In the genomic region with DNA sequence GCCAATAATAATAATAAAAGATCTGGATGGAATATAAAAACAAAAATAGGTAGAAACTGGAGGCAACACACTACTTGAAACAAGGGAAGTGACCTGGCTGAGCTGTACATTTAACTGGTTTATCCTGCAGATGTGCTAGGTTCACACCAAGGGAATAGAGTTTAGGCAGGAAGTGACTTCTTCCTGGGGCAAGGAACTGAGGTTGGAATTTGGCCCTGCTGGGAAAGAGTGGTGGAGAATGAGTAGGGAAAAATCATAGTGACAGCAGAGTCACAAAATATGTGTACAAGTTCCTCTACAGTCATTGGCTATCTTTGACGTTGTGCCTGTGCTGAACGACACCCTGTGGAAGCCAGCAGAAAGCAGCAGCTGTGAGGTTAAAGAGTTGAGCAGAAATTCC, we compare ENCODE assay signal across 1 cellular context.
TF ChIP-seq lines count a peak whose summit lies in the region.

No MANE protein-coding gene starts in this region.

TF ChIP-seq in GM12878, 131 proteins besides CTCF, POLR2A, EP300 and RAD21:
- TF ChIP-seq SMAD1 (IDR thresholded peaks at IDR 0.05; ENCODE audit: low read depth, partially characterized antibody) (no peak), MEF2A (IDR thresholded peaks at IDR 0.05; ENCODE audit: insufficient read depth, low read depth, low read length) (no peak), DPF2 (IDR thresholded peaks at IDR 0.05) (no peak), JUND (IDR thresholded peaks at IDR 0.05; ENCODE audit: low read depth, low read length) (no peak), RB1 (IDR thresholded peaks at IDR 0.05; ENCODE audit: borderline replicate concordance) (no peak), ETV6 (conservative IDR thresholded peaks at IDR 0.05 in 1 of 2, IDR thresholded peaks at IDR 0.05 in 1 of 2; ENCODE audit: borderline replicate concordance in 1 of 2, low read depth in 1 of 2) (no peak), MYC (IDR thresholded peaks at IDR 0.05; ENCODE audit: insufficient read depth, insufficient read length, insufficient replicate concordance, low read length, severe bottlenecking) (no peak), JUNB (IDR thresholded peaks at IDR 0.05) (no peak), SUPT20H (IDR thresholded peaks at IDR 0.05; ENCODE audit: borderline replicate concordance, control insufficient read depth, low read depth, low read length) (no peak)
- TF ChIP-seq, protein P1, sequence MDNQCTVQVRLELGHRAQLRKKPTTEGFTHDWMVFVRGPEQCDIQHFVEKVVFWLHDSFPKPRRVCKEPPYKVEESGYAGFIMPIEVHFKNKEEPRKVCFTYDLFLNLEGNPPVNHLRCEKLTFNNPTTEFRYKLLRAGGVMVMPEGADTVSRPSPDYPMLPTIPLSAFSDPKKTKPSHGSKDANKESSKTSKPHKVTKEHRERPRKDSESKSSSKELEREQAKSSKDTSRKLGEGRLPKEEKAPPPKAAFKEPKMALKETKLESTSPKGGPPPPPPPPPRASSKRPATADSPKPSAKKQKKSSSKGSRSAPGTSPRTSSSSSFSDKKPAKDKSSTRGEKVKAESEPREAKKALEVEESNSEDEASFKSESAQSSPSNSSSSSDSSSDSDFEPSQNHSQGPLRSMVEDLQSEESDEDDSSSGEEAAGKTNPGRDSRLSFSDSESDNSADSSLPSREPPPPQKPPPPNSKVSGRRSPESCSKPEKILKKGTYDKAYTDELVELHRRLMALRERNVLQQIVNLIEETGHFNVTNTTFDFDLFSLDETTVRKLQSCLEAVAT (IDR thresholded peaks at IDR 0.05) = no peak
- TF ChIP-seq, protein P2, sequence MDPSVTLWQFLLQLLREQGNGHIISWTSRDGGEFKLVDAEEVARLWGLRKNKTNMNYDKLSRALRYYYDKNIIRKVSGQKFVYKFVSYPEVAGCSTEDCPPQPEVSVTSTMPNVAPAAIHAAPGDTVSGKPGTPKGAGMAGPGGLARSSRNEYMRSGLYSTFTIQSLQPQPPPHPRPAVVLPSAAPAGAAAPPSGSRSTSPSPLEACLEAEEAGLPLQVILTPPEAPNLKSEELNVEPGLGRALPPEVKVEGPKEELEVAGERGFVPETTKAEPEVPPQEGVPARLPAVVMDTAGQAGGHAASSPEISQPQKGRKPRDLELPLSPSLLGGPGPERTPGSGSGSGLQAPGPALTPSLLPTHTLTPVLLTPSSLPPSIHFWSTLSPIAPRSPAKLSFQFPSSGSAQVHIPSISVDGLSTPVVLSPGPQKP (IDR thresholded peaks at IDR 0.05; ENCODE audit: low read depth, low read length) = no peak
- TF ChIP-seq, protein P3, sequence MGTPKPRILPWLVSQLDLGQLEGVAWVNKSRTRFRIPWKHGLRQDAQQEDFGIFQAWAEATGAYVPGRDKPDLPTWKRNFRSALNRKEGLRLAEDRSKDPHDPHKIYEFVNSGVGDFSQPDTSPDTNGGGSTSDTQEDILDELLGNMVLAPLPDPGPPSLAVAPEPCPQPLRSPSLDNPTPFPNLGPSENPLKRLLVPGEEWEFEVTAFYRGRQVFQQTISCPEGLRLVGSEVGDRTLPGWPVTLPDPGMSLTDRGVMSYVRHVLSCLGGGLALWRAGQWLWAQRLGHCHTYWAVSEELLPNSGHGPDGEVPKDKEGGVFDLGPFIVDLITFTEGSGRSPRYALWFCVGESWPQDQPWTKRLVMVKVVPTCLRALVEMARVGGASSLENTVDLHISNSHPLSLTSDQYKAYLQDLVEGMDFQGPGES (IDR thresholded peaks at IDR 0.05) = no peak
- TF ChIP-seq, protein P4, sequence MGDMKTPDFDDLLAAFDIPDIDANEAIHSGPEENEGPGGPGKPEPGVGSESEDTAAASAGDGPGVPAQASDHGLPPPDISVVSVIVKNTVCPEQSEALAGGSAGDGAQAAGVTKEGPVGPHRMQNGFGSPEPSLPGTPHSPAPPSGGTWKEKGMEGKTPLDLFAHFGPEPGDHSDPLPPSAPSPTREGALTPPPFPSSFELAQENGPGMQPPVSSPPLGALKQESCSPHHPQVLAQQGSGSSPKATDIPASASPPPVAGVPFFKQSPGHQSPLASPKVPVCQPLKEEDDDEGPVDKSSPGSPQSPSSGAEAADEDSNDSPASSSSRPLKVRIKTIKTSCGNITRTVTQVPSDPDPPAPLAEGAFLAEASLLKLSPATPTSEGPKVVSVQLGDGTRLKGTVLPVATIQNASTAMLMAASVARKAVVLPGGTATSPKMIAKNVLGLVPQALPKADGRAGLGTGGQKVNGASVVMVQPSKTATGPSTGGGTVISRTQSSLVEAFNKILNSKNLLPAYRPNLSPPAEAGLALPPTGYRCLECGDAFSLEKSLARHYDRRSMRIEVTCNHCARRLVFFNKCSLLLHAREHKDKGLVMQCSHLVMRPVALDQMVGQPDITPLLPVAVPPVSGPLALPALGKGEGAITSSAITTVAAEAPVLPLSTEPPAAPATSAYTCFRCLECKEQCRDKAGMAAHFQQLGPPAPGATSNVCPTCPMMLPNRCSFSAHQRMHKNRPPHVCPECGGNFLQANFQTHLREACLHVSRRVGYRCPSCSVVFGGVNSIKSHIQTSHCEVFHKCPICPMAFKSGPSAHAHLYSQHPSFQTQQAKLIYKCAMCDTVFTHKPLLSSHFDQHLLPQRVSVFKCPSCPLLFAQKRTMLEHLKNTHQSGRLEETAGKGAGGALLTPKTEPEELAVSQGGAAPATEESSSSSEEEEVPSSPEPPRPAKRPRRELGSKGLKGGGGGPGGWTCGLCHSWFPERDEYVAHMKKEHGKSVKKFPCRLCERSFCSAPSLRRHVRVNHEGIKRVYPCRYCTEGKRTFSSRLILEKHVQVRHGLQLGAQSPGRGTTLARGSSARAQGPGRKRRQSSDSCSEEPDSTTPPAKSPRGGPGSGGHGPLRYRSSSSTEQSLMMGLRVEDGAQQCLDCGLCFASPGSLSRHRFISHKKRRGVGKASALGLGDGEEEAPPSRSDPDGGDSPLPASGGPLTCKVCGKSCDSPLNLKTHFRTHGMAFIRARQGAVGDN (IDR thresholded peaks at IDR 0.05) = no peak
